ENCODE assay signal across 1 cellular context in genomic region chr7:128104109-128104742, GRCh38.
TF ChIP-seq lines count a peak whose summit lies in the region.

No MANE protein-coding gene starts in this region.

TF ChIP-seq in HepG2, 621 proteins besides CTCF, POLR2A, EP300 and RAD21 (continued from another document and continues in another):
- TF ChIP-seq KDM5A (IDR thresholded peaks at IDR 0.05; ENCODE audit: borderline replicate concordance, low read length), result no peak
- TF ChIP-seq ZNF564 (CRISPR knock-in tag; IDR thresholded peaks at IDR 0.05), result 0 out of 2 replicates have a peak, but pooled peaks have one; percentile 16
- TF ChIP-seq ZBTB40 (IDR thresholded peaks at IDR 0.05), result no peak
- TF ChIP-seq ZBTB40 (CRISPR knock-in tag; IDR thresholded peaks at IDR 0.05), result no peak
- TF ChIP-seq FIP1L1 (IDR thresholded peaks at IDR 0.05; ENCODE audit: borderline replicate concordance, insufficient read depth, low read depth, low read length), result no peak
- TF ChIP-seq SOX6 (IDR thresholded peaks at IDR 0.05), result no peak
- no peak for TF ChIP-seq SOX6 (CRISPR knock-in tag; IDR thresholded peaks at IDR 0.05)
- TF ChIP-seq RBFOX2 (IDR thresholded peaks at IDR 0.05; ENCODE audit: low read depth, low read length), result peak; percentile 35; the same call in 1 of the 2 replicates
- TF ChIP-seq ELF3 (CRISPR knock-in tag; IDR thresholded peaks at IDR 0.05), result no peak
- no peak for TF ChIP-seq PLRG1 (conservative IDR thresholded peaks at IDR 0.05)
- peak; percentile 72 for TF ChIP-seq AGO2 (optimal IDR thresholded peaks at IDR 0.05; ENCODE audit: low read depth, low read length)
- TF ChIP-seq ZNF597 (CRISPR knock-in tag; IDR thresholded peaks at IDR 0.05), result no peak
- no peak for TF ChIP-seq FOXP4 (CRISPR knock-in tag; IDR thresholded peaks at IDR 0.05)
- no peak for TF ChIP-seq TRIM22 (IDR thresholded peaks at IDR 0.05)
- TF ChIP-seq THAP11 (CRISPR knock-in tag; IDR thresholded peaks at IDR 0.05), result no peak
- TF ChIP-seq KDM2A (CRISPR knock-in tag; IDR thresholded peaks at IDR 0.05; ENCODE audit: borderline replicate concordance, low read depth), result peak; percentile 62; the same call in 1 of the 2 replicates
- no peak for TF ChIP-seq E2F5 (CRISPR knock-in tag; conservative IDR thresholded peaks at IDR 0.05)
- TF ChIP-seq ELF4 (CRISPR knock-in tag; IDR thresholded peaks at IDR 0.05; ENCODE audit: borderline replicate concordance), result no peak
- no peak for TF ChIP-seq PAX8 (CRISPR knock-in tag; IDR thresholded peaks at IDR 0.05; ENCODE audit: borderline replicate concordance)
- TF ChIP-seq ZNF251 (CRISPR knock-in tag; IDR thresholded peaks at IDR 0.05), result no peak
- TF ChIP-seq ZNF142 (CRISPR knock-in tag; IDR thresholded peaks at IDR 0.05), result 0 out of 2 replicates have a peak, but pooled peaks have one; percentile 6
- TF ChIP-seq TFDP1 (CRISPR knock-in tag; IDR thresholded peaks at IDR 0.05; ENCODE audit: borderline replicate concordance), result no peak
- no peak for TF ChIP-seq GZF1 (CRISPR knock-in tag; IDR thresholded peaks at IDR 0.05)
- no peak for TF ChIP-seq DBP (CRISPR knock-in tag; IDR thresholded peaks at IDR 0.05; ENCODE audit: not compliant biosample characterization)
- no peak for TF ChIP-seq THYN1 (CRISPR knock-in tag; IDR thresholded peaks at IDR 0.05; ENCODE audit: borderline replicate concordance, low read depth)
- TF ChIP-seq E2F1 (CRISPR knock-in tag; IDR thresholded peaks at IDR 0.05), result no peak
- TF ChIP-seq ZNF30 (CRISPR knock-in tag; IDR thresholded peaks at IDR 0.05), result no peak
- no peak for TF ChIP-seq ZNF570 (CRISPR knock-in tag; IDR thresholded peaks at IDR 0.05; ENCODE audit: borderline replicate concordance)
- TF ChIP-seq CERS6 (CRISPR knock-in tag; IDR thresholded peaks at IDR 0.05), result no peak
- peak; percentile 36; the same call in 1 of the 2 replicates for TF ChIP-seq ZNF709 (CRISPR knock-in tag; IDR thresholded peaks at IDR 0.05)
